In genomic region chr15:69637818-69638217, GRCh38 we compare ENCODE assay signal across 23 cellular contexts.
"Had no signal": no experiment of that assay in that cellular context is flagged by ENCODE, and none has a peak within 500 bp of the region (broad histone marks: within the 10 kb centered on the region; RNA-seq: fewer than 3 reads in every experiment).

No MANE protein-coding gene starts in this region.

- H3K36me3 ChIP-seq: left lung, lower lobe of right lung, right lobe of liver, tibial nerve, uterus had no signal

- H3K4me1 ChIP-seq: left lung, lower lobe of right lung, parathyroid adenoma, psoas muscle, right lobe of liver, tibial nerve, uterus had no signal

- DNase-seq: kidney glomerular epithelial cell; left cardiac atrium; left lung; lower lobe of right lung; mammary epithelial cell; mesenchymal stem cell; naive thymus-derived CD8-positive, alpha-beta T cell; occipital lobe; psoas muscle; right lobe of liver; stimulated activated CD4-positive, alpha-beta T cell treated with anti-CD3 and anti-CD28 coated beads, Interleukin-1b, Interleukin-23, amount 100 ng/mL, for 48 hours; stimulated activated CD4-positive, alpha-beta T cell treated with anti-CD3 and anti-CD28 coated beads, Interleukin-2, amount 100 ng/mL, for 48 hours; stimulated activated CD4-positive, alpha-beta T cell treated with anti-CD3 and anti-CD28 coated beads, Interleukin-4, amount 100 ng/mL, for 4 hours; stimulated activated CD8-positive, alpha-beta memory T cell treated with anti-CD3 and anti-CD28 coated beads, Interleukin-4, amount 100 ng/mL, for 48 hours; stimulated activated naive CD4-positive, alpha-beta T cell treated with Interleukin-2 at 50 U/mL for 16 hours; stimulated activated naive CD8-positive, alpha-beta T cell treated with anti-CD3 and anti-CD28 coated beads, Interleukin-15, amount 100 ng/mL, for 72 hours; substantia nigra; uterus had no signal

- H3K9me3 ChIP-seq: right lobe of liver had no signal

- H3K27ac ChIP-seq: hepatocyte, left lung, lower lobe of right lung, parathyroid adenoma, psoas muscle, right lobe of liver, tibial nerve, uterus had no signal

- H3K4me3 ChIP-seq: hepatocyte, left lung, lower lobe of right lung, psoas muscle, right lobe of liver, smooth muscle cell, tibial nerve, uterus had no signal

- ATAC-seq: left cardiac atrium; left lung; lower lobe of right lung; naive thymus-derived CD8-positive, alpha-beta T cell; psoas muscle; right lobe of liver; stimulated activated memory B cell treated with anti-CD40 and anti-IgM and Interleukin-4, amounts not matched to agents 10 μg/mL and 1 μg/mL and 100 μg/mL, for 72 hours; stimulated activated naive CD8-positive, alpha-beta T cell treated with anti-CD3 and anti-CD28 coated beads, Interleukin-15, amount 100 ng/mL, for 72 hours had no signal

- H3K27me3 ChIP-seq: right lobe of liver, tibial nerve, uterus had no signal
